Comparison of ENCODE assay signal across 8 cellular contexts in the genomic region with DNA sequence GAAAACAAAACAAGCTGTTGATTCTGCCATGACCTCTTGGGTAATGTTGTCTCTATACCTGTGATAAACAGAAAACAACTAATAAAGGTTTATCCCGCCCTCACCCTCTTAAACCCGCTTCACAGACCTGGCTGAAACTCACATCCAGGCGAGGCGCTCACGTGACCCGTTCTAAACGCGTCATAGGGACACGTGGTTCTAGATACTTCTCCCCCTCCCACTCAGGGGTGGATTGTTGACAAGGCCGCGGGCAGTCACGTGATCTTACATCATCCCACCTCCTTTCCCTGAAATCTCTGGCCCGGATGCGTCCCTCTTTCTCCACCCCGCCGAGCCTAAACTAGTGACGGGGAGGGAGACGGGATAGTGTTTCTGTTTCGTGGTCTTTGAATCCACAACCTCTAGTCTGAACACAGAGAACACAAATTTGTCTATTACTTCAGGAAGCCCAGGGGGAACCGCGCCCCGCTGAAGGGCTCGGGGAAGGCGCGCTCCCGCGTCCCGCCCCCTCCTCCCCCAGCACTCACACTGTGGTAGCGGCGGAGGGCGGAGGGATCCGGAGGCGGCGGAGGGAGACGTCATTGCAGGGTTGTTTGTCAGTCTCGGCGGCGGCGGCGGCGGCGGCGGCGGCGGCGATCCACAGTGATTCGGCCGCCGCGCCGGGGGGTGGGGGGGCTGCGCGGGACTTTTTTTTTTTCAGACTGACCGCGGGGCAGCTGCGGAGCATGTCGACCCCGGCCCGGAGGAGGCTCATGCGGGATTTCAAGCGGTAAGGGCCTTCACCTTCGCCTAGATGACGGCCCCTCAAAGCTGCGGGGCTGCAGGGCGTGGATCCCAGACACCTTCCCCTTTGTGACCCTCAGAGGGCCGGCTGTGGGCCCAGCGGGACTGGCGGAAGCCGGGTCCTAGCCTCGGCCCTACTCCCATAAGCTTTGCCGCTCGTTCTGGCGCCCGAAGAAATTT. TPM values are rescaled to one million over a fixed set of nuclear protein-coding genes. Genes with fewer than 3 reads are reported as not detected.
DNase-seq lines count a peak whose midpoint lies in the region; ATAC-seq and TF ChIP-seq lines count a peak whose summit lies in the region.

A gene (plus strand): TSS at position 699 of the 963 bp plus-strand sequence. CDS start 27 bp downstream, at position 726.

- TF ChIP-seq CTCF in PC-9 (conservative IDR thresholded peaks at IDR 0.05) (no peak), mucosa of descending colon (IDR thresholded peaks at IDR 0.05) (no peak)

- no peaks in the 10 kb centered on the region for H3K9me2 ChIP-seq in PC-9 (ENCODE audit: insufficient read depth)

- H3K4me2 ChIP-seq in PC-9 = peak within 1 kb of the TSS; percentile 96

- intact Hi-C loops in PC-9 (cut with micrococcal nuclease; ENCODE audit: unreplicated experiment) = loop anchor here (1.0 to 5.0 kb wide), 8 partner anchors 68 to 366 kb away; a partner anchor contains a TSS
- intact Hi-C loops in mucosa of descending colon (cut with DNase I, micrococcal nuclease) = no loop called here

- H3F3A ChIP-seq in PC-9 (ENCODE audit: insufficient read depth, low read depth) = peaks cover 24% of the 10 kb centered on the region

- H3K79me2 ChIP-seq in PC-9 (ENCODE audit: low read depth) = peaks cover 53% of the 10 kb centered on the region

- POLR2A ChIA-PET in PC-9 (lab: Charles Lee; ENCODE audit: unreplicated experiment) = interaction anchor here (0.6 to 1.0 kb wide), 4 partner anchors 140 to 1874 kb away, joined by 3 to 11 read pairs (median 6); no protein-coding TSS in a partner anchor

- H3K9me3 ChIP-seq in PC-9 (ENCODE audit: insufficient read depth, low read depth) (no peaks in the 10 kb centered on the region), mucosa of descending colon (no peaks in the 10 kb centered on the region)

- H3K4me1 ChIP-seq in PC-9 (replicated peaks; ENCODE audit: insufficient read depth) (peaks cover 22% of the 10 kb centered on the region), mucosa of descending colon (ENCODE audit: low read depth) (peaks cover 20% of the 10 kb centered on the region)

- H3K27me3 ChIP-seq in PC-9 (ENCODE audit: insufficient read depth, low read depth) = no peaks in the 10 kb centered on the region

- ATAC-seq in GM21619 (IDR thresholded peaks at IDR 0.05; ENCODE audit: unreplicated experiment) (peak; percentile 66), mucosa of descending colon (peak; percentile 93)

- H4K20me1 ChIP-seq in PC-9 (ENCODE audit: insufficient read depth) = peaks cover 37% of the 10 kb centered on the region

- CTCF ChIA-PET in PC-9 (lab: Charles Lee) = interaction anchor here (0.8 kb wide), 1 partner anchor 207 kb away, joined by 3 read pairs; no protein-coding TSS in a partner anchor

- H3K36me3 ChIP-seq in PC-9 (ENCODE audit: low read depth) (0 out of 2 replicates have a peak, but pooled peaks cover 17% of the 10 kb centered on the region), mucosa of descending colon (ENCODE audit: low read depth) (no peaks in the 10 kb centered on the region)

- H3K27ac ChIP-seq in PC-9 = peak within 1 kb of the TSS; percentile 97
- peak within 1 kb of the TSS; percentile 90 for H3K27ac ChIP-seq in epithelial cell of prostate

- no TSS peak for BruUV-seq in PC-9 (replicated peaks; lab: Mats Ljungman, UMichigan)

- H3K4me3 ChIP-seq in Jurkat, Clone E6-1 (ENCODE audit: low read length) = peak within 1 kb of the TSS; percentile 93
- H3K4me3 ChIP-seq in PC-9 (peak within 1 kb of the TSS; percentile 99), mucosa of descending colon (peak within 1 kb of the TSS; percentile 91)

- DNase-seq in DMS153 (lab: John Stamatoyannopoulos, UW) (peak; percentile 88), PC-9 (peak; percentile 93), epithelial cell of prostate (ENCODE audit: low read depth, low spot score) (peak; percentile 99), mucosa of descending colon (peak; percentile 97 to 100 (median 99))
- peak; percentile 100 for DNase-seq in Jurkat, Clone E6-1 (ENCODE audit: low read depth, low spot score)
- DNase-seq in activated T-cell treated with anti-CD3 and anti-CD28 coated beads, Interleukin-2, amount 50 U/mL, for 1 hour = peak; percentile 98
- DNase-seq in stimulated activated CD8-positive, alpha-beta memory T cell treated with anti-CD3 and anti-CD28 coated beads, Interleukin-4, amount 100 ng/mL, for 24 hours (ENCODE audit: low read depth) = peak; percentile 92

- H2AFZ ChIP-seq in PC-9 = peak within 1 kb of the TSS; percentile 92

RNA-seq across cellular contexts. Expression of the gene that starts here (rescaled TPM):
- 124 TPM for polyA plus RNA-seq in Jurkat, Clone E6-1 (2012; ENCODE audit: insufficient read depth, insufficient read length)
- total RNA-seq in PC-9 (2021) (61.9 and 85.5 TPM in 2 replicates), mucosa of descending colon (10 to 100 TPM; 84.4 to 99.5 (median 89.5) TPM)

Comparison
In these comparisons a context has a peak if more than half of its experiments do, and no peak if none do; other contexts are left out.
1. Peak in every context shown above with its lines: DNase-seq, ATAC-seq, H3K4me3 ChIP-seq and H3K27ac ChIP-seq.